20 cellular contexts compared by ENCODE assay signal in genomic region chr7:149701495-149702240, GRCh38.
A peak's percentile ranks its signal among the peaks of the same experiment; 100 is the strongest.
DNase-seq lines count a peak whose midpoint lies in the region; ATAC-seq, FAIRE-seq and TF ChIP-seq lines count a peak whose summit lies in the region.
"Had no signal": no experiment of that assay in that cellular context is flagged by ENCODE, and none has a peak within 500 bp of the region (broad histone marks: within the 10 kb centered on the region; RNA-seq: fewer than 3 reads in every experiment).

No MANE protein-coding gene starts in this region.

- TF ChIP-seq CTCF in K562 (IDR thresholded peaks at IDR 0.05 in 2 of 3, conservative IDR thresholded peaks at IDR 0.05 in 1 of 3; ENCODE audit: insufficient read depth in 2 of 3, low read depth in 1 of 3, low read length in 3 of 3) (no peak), type B pancreatic cell (conservative IDR thresholded peaks at IDR 0.05) (no peak)

- no peak for TF ChIP-seq RAD21 in K562 (CRISPR knock-in tag; conservative IDR thresholded peaks at IDR 0.05 in 1 of 2, IDR thresholded peaks at IDR 0.05 in 1 of 2)

- no peak overlapping the region for H2BK120ac ChIP-seq in neuronal stem cell (ENCODE audit: low read depth, low read length)

- intact Hi-C loops in K562 (cut with micrococcal nuclease) = loop anchor here (5.0 kb wide), 1 partner anchor 39 kb away; no protein-coding TSS in a partner anchor

- FAIRE-seq in K562 (lab: Jason Lieb, UNC) = no peak
- FAIRE-seq: A549, G401.6, GM12892, H54 had no signal

- H3K36me3 Mint-ChIP-seq in stimulated activated effector memory CD8-positive, alpha-beta T cell treated with anti-CD3 and anti-CD28 coated beads, Interleukin-12 subunit alpha, Interleukin-12 subunit beta, amount 100 ng/mL, for 72 hours = no peaks in the 10 kb centered on the region
- H3K36me3 Mint-ChIP-seq in type B pancreatic cell = no peaks in the 10 kb centered on the region
- H3K36me3 Mint-ChIP-seq: CD4-positive, alpha-beta memory T cell had no signal

- TF ChIP-seq EP300 in K562 (IDR thresholded peaks at IDR 0.05; ENCODE audit: low read length) = no peak

- H3K4me1 Mint-ChIP-seq in stimulated activated effector memory CD8-positive, alpha-beta T cell treated with anti-CD3 and anti-CD28 coated beads, Interleukin-12 subunit alpha, Interleukin-12 subunit beta, amount 100 ng/mL, for 72 hours = no peaks in the 10 kb centered on the region
- no peaks in the 10 kb centered on the region for H3K4me1 Mint-ChIP-seq in type B pancreatic cell (ENCODE audit: unreplicated experiment)
- H3K4me1 Mint-ChIP-seq: CD4-positive, alpha-beta memory T cell had no signal

- no peak overlapping the region for H3K27ac Mint-ChIP-seq in stimulated activated effector memory CD8-positive, alpha-beta T cell treated with anti-CD3 and anti-CD28 coated beads, Interleukin-12 subunit alpha, Interleukin-12 subunit beta, amount 100 ng/mL, for 72 hours
- H3K27ac Mint-ChIP-seq in type B pancreatic cell = no peak overlapping the region
- H3K27ac Mint-ChIP-seq: CD4-positive, alpha-beta memory T cell; HFFc6 had no signal

- ATAC-seq in K562 = no peak
- peak; percentile 19 for ATAC-seq in stimulated activated effector memory CD8-positive, alpha-beta T cell treated with anti-CD3 and anti-CD28 coated beads, Interleukin-12 subunit alpha, Interleukin-12 subunit beta, amount 100 ng/mL, for 72 hours
- ATAC-seq: A549 had no signal

- no peaks in the 10 kb centered on the region for H3K9me1 ChIP-seq in K562 (ENCODE audit: control insufficient read depth, insufficient read depth, low read length)

- H3K4me3 ChIP-seq in K562 (no peak overlapping the region), neuronal stem cell (ENCODE audit: low read length in 2 of 2) (peak overlapping the region in 1 of 2 donors; percentile 4)
- H3K4me3 ChIP-seq: A549, HAP-1 had no signal

- no peak overlapping the region for H3K4ac ChIP-seq in neuronal stem cell (ENCODE audit: low read length)

- in situ Hi-C loops in K562 (cut with MboI) = no loop called here

- BruUV-seq in K562 (replicated peaks; lab: Mats Ljungman, UMichigan) = no TSS peak

- H3K79me2 ChIP-seq in K562 (ENCODE audit: control insufficient read depth, insufficient read depth, low read length) = no peaks in the 10 kb centered on the region

- H3K27ac ChIP-seq in K562 (ENCODE audit: extremely low read depth, low read depth, low read length) = no peak overlapping the region
- no peak overlapping the region for H3K27ac ChIP-seq in neuronal stem cell (replicated peaks; ENCODE audit: low read length)
- H3K27ac ChIP-seq: A549 had no signal

- no peak for TF ChIP-seq POLR2A in K562 (conservative IDR thresholded peaks at IDR 0.05)

- no peak overlapping the region for H2AK5ac ChIP-seq in neuronal stem cell (ENCODE audit: low read depth, low read length)

- no peak overlapping the region for H2BK12ac ChIP-seq in neuronal stem cell (ENCODE audit: low read length)

- no peak overlapping the region; the same call in 1 of the 2 replicates for H2AFZ ChIP-seq in K562 (ENCODE audit: low read depth, low read length)
- no peak overlapping the region for H2AFZ ChIP-seq in neuronal stem cell (ENCODE audit: low read length)

- no peak overlapping the region for H3K4me3 Mint-ChIP-seq in stimulated activated effector memory CD8-positive, alpha-beta T cell treated with anti-CD3 and anti-CD28 coated beads, Interleukin-12 subunit alpha, Interleukin-12 subunit beta, amount 100 ng/mL, for 72 hours
- no peak overlapping the region for H3K4me3 Mint-ChIP-seq in type B pancreatic cell
- H3K4me3 Mint-ChIP-seq: CD4-positive, alpha-beta memory T cell; HFFc6 had no signal

- H4K20me1 ChIP-seq in K562 (replicated peaks; ENCODE audit: control insufficient read depth, insufficient read depth, low read length) = no peaks in the 10 kb centered on the region

- H4K8ac ChIP-seq in neuronal stem cell (ENCODE audit: low read depth, low read length) = peak overlapping the region; percentile 65

- H3K9me3 ChIP-seq in K562 (replicated peaks; ENCODE audit: control insufficient read depth, insufficient read depth, low read depth, low read length) (no peaks in the 10 kb centered on the region; the same call in 1 of the 2 replicates), neuronal stem cell (replicated peaks in 1 of 2; ENCODE audit: control insufficient read depth in 2 of 2, insufficient read depth in 1 of 2, low read depth in 1 of 2, low read length in 2 of 2) (peaks cover 10 to 11% of the 10 kb centered on the region in 2 donors)

- peaks cover 3% of the 10 kb centered on the region for H3K27me3 Mint-ChIP-seq in type B pancreatic cell

- H3K27me3 ChIP-seq in K562 (ENCODE audit: control insufficient read depth in 2 of 2, insufficient read depth in 2 of 2, low read length in 2 of 2) = peaks cover 3 to 7% of the 10 kb centered on the region in 2 experiments; a peak in 1 of 5 replicates
- H3K27me3 ChIP-seq in neuronal stem cell (ENCODE audit: control insufficient read depth in 3 of 3, insufficient read depth in 3 of 3, low read depth in 1 of 3, low read length in 3 of 3) = no peaks in the 10 kb centered on the region

- no peak overlapping the region for H3K9ac ChIP-seq in K562 (ENCODE audit: insufficient read depth in 1 of 2, low read depth in 2 of 2, low read length in 2 of 2)
- H3K9ac ChIP-seq in neuronal stem cell (ENCODE audit: low read depth, low read length, poor library complexity) = no peak overlapping the region

- H3K36me3 ChIP-seq in K562 (ENCODE audit: control insufficient read depth, insufficient read depth, low read length) = no peaks in the 10 kb centered on the region
- no peaks in the 10 kb centered on the region for H3K36me3 ChIP-seq in neuronal stem cell (replicated peaks in 1 of 2; ENCODE audit: control insufficient read depth in 2 of 2, insufficient read depth in 2 of 2, low read length in 2 of 2)
- H3K36me3 ChIP-seq: HAP-1 had no signal

- H3K14ac ChIP-seq in neuronal stem cell (ENCODE audit: low read length) = peak overlapping the region; percentile 82

- WGBS in K562 (ENCODE audit: insufficient coverage, low coverage, missing lambda C conversion rate) = 19% methylated on average over 14 of the region's 14 CpGs
- WGBS in neuronal stem cell (ENCODE audit: extremely low coverage in 2 of 2, insufficient read length in 2 of 2, insufficient replicate concordance in 1 of 2), 2 donors = no CpG with 5 or more reads among the region's 14 CpGs

- H2BK5ac ChIP-seq in neuronal stem cell (ENCODE audit: low read length) = peak overlapping the region; percentile 87

- H3K4me1 ChIP-seq in K562 (replicated peaks in 1 of 2; ENCODE audit: control insufficient read depth in 2 of 2, insufficient read depth in 2 of 2, low read length in 2 of 2) (peaks cover 3 to 11% of the 10 kb centered on the region in 2 experiments; a peak in 2 of 5 replicates), neuronal stem cell (ENCODE audit: control insufficient read depth in 2 of 2, insufficient read depth in 1 of 2, low read depth in 1 of 2, low read length in 2 of 2) (peaks cover 0 to 7% of the 10 kb centered on the region in 2 donors)
- H3K4me1 ChIP-seq: A549, HAP-1 had no signal

- H3K18ac ChIP-seq in neuronal stem cell (ENCODE audit: low read length) = peak overlapping the region; percentile 57

- H3K9me3 Mint-ChIP-seq in stimulated activated effector memory CD8-positive, alpha-beta T cell treated with anti-CD3 and anti-CD28 coated beads, Interleukin-12 subunit alpha, Interleukin-12 subunit beta, amount 100 ng/mL, for 72 hours = peaks cover 7% of the 10 kb centered on the region
- H3K9me3 Mint-ChIP-seq in type B pancreatic cell = peaks cover 6% of the 10 kb centered on the region

- DNase-seq in K562 (ENCODE audit: extremely low read depth in 1 of 4, low spot score in 3 of 4) (no peak), neuronal stem cell (ENCODE audit: low spot score) (no peak), type B pancreatic cell (ENCODE audit: extremely low spot score, unreplicated experiment) (no peak), SIG-M5 treated with dmso at 0.1 percent for 504 hours (lab: John Stamatoyannopoulos, UW; ENCODE audit: unreplicated experiment) (no peak)
- DNase-seq in stimulated activated effector memory CD8-positive, alpha-beta T cell treated with anti-CD3 and anti-CD28 coated beads, Interleukin-12 subunit alpha, Interleukin-12 subunit beta, amount 100 ng/mL, for 72 hours (ENCODE audit: low spot score in 2 of 2) = no peak
- DNase-seq in activated T-cell treated with anti-CD3 and anti-CD28 coated beads, Interleukin-2, amount 50 U/mL, for 1 hour = no peak
- DNase-seq: 8988T; C1 segment of cervical spinal cord; Calu3; CD4-positive, alpha-beta memory T cell; COR-L47; DMS53; DMS79 treated with DMSO at 0.1 percent for 48 hours; GOT3; HFFc6 had no signal

- H3K79me1 ChIP-seq in neuronal stem cell (ENCODE audit: low read depth, low read length) = no peaks in the 10 kb centered on the region

- H3K23ac ChIP-seq in neuronal stem cell (ENCODE audit: low read depth, low read length, poor library complexity) = peak overlapping the region; percentile 65

- POLR2A ChIA-PET in K562 (lab: Yijun Ruan, JAX) = no interaction called here

- CTCF ChIA-PET in K562 (lab: Yijun Ruan, JAX; ENCODE audit: low intra/inter-chr PET ratio) = no interaction called here

- no peak overlapping the region for H2BK15ac ChIP-seq in neuronal stem cell (ENCODE audit: low read length)

- no peak overlapping the region for H4K91ac ChIP-seq in neuronal stem cell (ENCODE audit: low read depth, low read length, poor library complexity)

- H3K4me2 ChIP-seq in K562 (ENCODE audit: insufficient read depth, low read length) (no peak overlapping the region), neuronal stem cell (ENCODE audit: insufficient read depth, low read length, poor library complexity, severe bottlenecking) (no peak overlapping the region)
- H3K4me2 ChIP-seq: A549 had no signal

TF ChIP-seq in K562, 482 proteins besides CTCF, POLR2A, EP300 and RAD21 (continues in another document):
- TF ChIP-seq ZSCAN32 (CRISPR knock-in tag; IDR thresholded peaks at IDR 0.05) (no peak), IRF2 (CRISPR knock-in tag; IDR thresholded peaks at IDR 0.05) (0 out of 2 replicates have a peak, but pooled peaks have one; percentile 41), NKRF (IDR thresholded peaks at IDR 0.05; ENCODE audit: borderline replicate concordance) (no peak)
